Comparison of ENCODE assay signal across 21 cellular contexts in genomic region chr18:48638896-48639771, GRCh38.
DNase-seq lines count a peak whose midpoint lies in the region; ATAC-seq, FAIRE-seq and TF ChIP-seq lines count a peak whose summit lies in the region.
"Had no signal": no experiment of that assay in that cellular context is flagged by ENCODE, and none has a peak within 500 bp of the region (broad histone marks: within the 10 kb centered on the region; RNA-seq: fewer than 3 reads in every experiment).

No MANE protein-coding gene starts in this region.

- CTCF ChIA-PET in IMR-90 (lab: Yijun Ruan, JAX), result no interaction called here

- no peak overlapping the region for H3K14ac ChIP-seq in IMR-90 (replicated peaks; ENCODE audit: low read depth, low read length)

- no peak overlapping the region for H4K5ac ChIP-seq in IMR-90 (ENCODE audit: low read depth, low read length)

- dilution Hi-C loops in IMR-90 (cut with HindIII; ENCODE audit: low sequenced_read_pairs, unreplicated experiment), result no loop called here

- no peak overlapping the region for H3K4me3 Mint-ChIP-seq in astrocyte (ENCODE audit: unreplicated experiment)
- no peak overlapping the region for H3K4me3 Mint-ChIP-seq in osteocyte (ENCODE audit: unreplicated experiment)
- H3K4me3 Mint-ChIP-seq: CD4-positive, CD25-positive, alpha-beta regulatory T cell had no signal

- BruUV-seq in IMR-90 (replicated peaks; lab: Mats Ljungman, UMichigan), result no TSS peak

- H3K56ac ChIP-seq in IMR-90 (ENCODE audit: extremely low read depth, insufficient read depth, low read length), result no peak overlapping the region

- peaks cover 60 to 100% of the 10 kb centered on the region in 2 experiments for H3K79me1 ChIP-seq in IMR-90 (ENCODE audit: low read depth in 1 of 2, low read length in 2 of 2)

- POLR2A ChIA-PET in IMR-90 (lab: Charles Lee; ENCODE audit: unreplicated experiment), result no interaction called here

- no peak for FAIRE-seq in astrocyte (lab: Jason Lieb, UNC)
- FAIRE-seq: GM12892, GM19239 had no signal

- H4K8ac ChIP-seq in IMR-90 (ENCODE audit: low read depth in 2 of 2, low read length in 2 of 2), result no peak overlapping the region

- H4K20me1 ChIP-seq in IMR-90 (ENCODE audit: insufficient read depth, low read length) (peaks cover 35% of the 10 kb centered on the region), astrocyte (ENCODE audit: insufficient read depth, low read length) (peaks cover 39% of the 10 kb centered on the region)

- H3K27me3 ChIP-seq in IMR-90 (ENCODE audit: control insufficient read depth, insufficient read depth, low read length) (no peaks in the 10 kb centered on the region), astrocyte (ENCODE audit: insufficient read depth, low read length) (no peaks in the 10 kb centered on the region)
- H3K27me3 ChIP-seq: BLaER1, MG63 had no signal

- WGBS in IMR-90 (ENCODE audit: extremely low coverage in 2 of 2, insufficient read length in 1 of 2), 2 experiments, result 93% methylated on average over 12 of the region's 17 CpGs; no CpG with 5 or more reads in 1 of the 2 experiments

- H2BK20ac ChIP-seq in IMR-90 (ENCODE audit: low read depth, low read length), result no peak overlapping the region

- H3K18ac ChIP-seq in IMR-90 (ENCODE audit: low read depth, low read length), result no peak overlapping the region

- H3K27ac Mint-ChIP-seq in astrocyte (ENCODE audit: unreplicated experiment), result peak overlapping the region; percentile 26
- H3K27ac Mint-ChIP-seq in osteocyte (ENCODE audit: unreplicated experiment), result peak overlapping the region; percentile 10
- H3K27ac Mint-ChIP-seq: CD4-positive, CD25-positive, alpha-beta regulatory T cell had no signal

- 0 out of 2 replicates have a peak overlapping the region, but pooled peaks have one; percentile 66 for H4K91ac ChIP-seq in IMR-90 (ENCODE audit: insufficient read depth, low read depth, low read length)

- no peak overlapping the region for H2BK120ac ChIP-seq in IMR-90 (ENCODE audit: low read depth, low read length)

- H3K4me1 ChIP-seq in IMR-90 (ENCODE audit: control insufficient read depth, insufficient read depth, low read length) (peaks cover 28% of the 10 kb centered on the region), astrocyte (ENCODE audit: insufficient read depth, low read length) (peaks cover 21% of the 10 kb centered on the region)
- H3K4me1 ChIP-seq: BLaER1 had no signal

- H3K27me3 Mint-ChIP-seq in astrocyte (ENCODE audit: low read depth, unreplicated experiment) (no peaks in the 10 kb centered on the region), osteocyte (ENCODE audit: unreplicated experiment) (no peaks in the 10 kb centered on the region)

- H3K9me3 Mint-ChIP-seq in astrocyte (ENCODE audit: unreplicated experiment) (peaks cover 8% of the 10 kb centered on the region), osteocyte (ENCODE audit: unreplicated experiment) (peaks cover 8% of the 10 kb centered on the region)

- H3K9me1 ChIP-seq in IMR-90 (ENCODE audit: insufficient read depth, low read length), result peaks cover 58% of the 10 kb centered on the region

- no peak for DNase-seq in Right ventricle myocardium superior
- no peak for DNase-seq in Right ventricle myocardium inferior (ENCODE audit: missing footprints)
- DNase-seq in IMR-90, result no peak
- DNase-seq in astrocyte (ENCODE audit: low read depth), result no peak
- DNase-seq in osteocyte (ENCODE audit: extremely low spot score, unreplicated experiment), result no peak
- no peak for DNase-seq in putamen (ENCODE audit: low spot score)
- DNase-seq in MV-4-11 (lab: John Stamatoyannopoulos, UW), result no peak
- DNase-seq: CD4-positive, CD25-positive, alpha-beta regulatory T cell; DMS153; DND-41; MG63; NCI-H1417; NCI-H1694; NCI-H2029 treated with DMSO at 0.1 percent for 48 hours; NCI-H446 treated with DMSO at 0.1 percent for 48 hours; NCI-H526 treated with DMSO at 0.1 percent for 48 hours; RPMI8226 had no signal

- intact Hi-C loops in Right ventricle myocardium superior (cut with DNase I) (no loop called here), Right ventricle myocardium inferior (cut with DNase I) (no loop called here), IMR-90 (cut with micrococcal nuclease) (no loop called here)

- no peak overlapping the region for H3K4ac ChIP-seq in IMR-90 (ENCODE audit: low read depth, low read length)

- H3K23ac ChIP-seq in IMR-90 (ENCODE audit: low read depth, low read length), result no peak overlapping the region

- no peak overlapping the region for H3K9ac ChIP-seq in IMR-90 (ENCODE audit: low read depth, low read length)
- no peak overlapping the region for H3K9ac ChIP-seq in astrocyte (ENCODE audit: low read length)
- H3K9ac ChIP-seq: BLaER1 had no signal

- H2AK9ac ChIP-seq in IMR-90 (replicated peaks; ENCODE audit: low read depth, low read length, poor library complexity), result peak overlapping the region; percentile 39

- TF ChIP-seq CTCF in IMR-90 (conservative IDR thresholded peaks at IDR 0.05; ENCODE audit: low read depth, low read length) (no peak), astrocyte (IDR thresholded peaks at IDR 0.05; ENCODE audit: insufficient read depth, low read depth, low read length) (no peak), osteocyte (IDR thresholded peaks at IDR 0.05) (no peak)

- H3K36me3 ChIP-seq in IMR-90 (ENCODE audit: control insufficient read depth, insufficient read depth, low read length) (peaks cover 17% of the 10 kb centered on the region), astrocyte (ENCODE audit: insufficient read depth, low read length) (peaks cover under 1% of the 10 kb centered on the region)

- no peak for TF ChIP-seq POLR2A in IMR-90 (IDR thresholded peaks at IDR 0.05; ENCODE audit: low read depth, low read length)

- peak overlapping the region; percentile 11; the same call in 1 of the 2 replicates for H2AK5ac ChIP-seq in IMR-90 (ENCODE audit: low read depth, low read length)

- H3K4me2 ChIP-seq in IMR-90 (ENCODE audit: low read depth, low read length) (no peak overlapping the region), astrocyte (ENCODE audit: low read length) (no peak overlapping the region)
- H3K4me2 ChIP-seq: BLaER1 had no signal

- H3K4me3 ChIP-seq in IMR-90 (ENCODE audit: insufficient read depth, low read depth, low read length) (no peak overlapping the region), astrocyte (ENCODE audit: insufficient read depth, low read depth, low read length) (no peak overlapping the region)
- H3K4me3 ChIP-seq: BLaER1, MG63 had no signal

- in situ Hi-C loops in IMR-90 (cut with MboI; ENCODE audit: low sequenced_read_pairs), result loop anchor here (25.0 kb wide), 1 partner anchor 1648 kb away; the partner anchor contains the start of genes CXXC1 and MBD1

- H3K27ac ChIP-seq in IMR-90 (ENCODE audit: insufficient read depth, low read length), result no peak overlapping the region
- no peak overlapping the region for H3K27ac ChIP-seq in astrocyte (ENCODE audit: low read depth, low read length)
- H3K27ac ChIP-seq: BLaER1 had no signal

- peaks cover 30% of the 10 kb centered on the region for H3K79me2 ChIP-seq in astrocyte (ENCODE audit: insufficient read depth, low read length)

- H3K4me1 Mint-ChIP-seq in astrocyte (ENCODE audit: low read depth, unreplicated experiment), result peaks cover 34% of the 10 kb centered on the region
- H3K4me1 Mint-ChIP-seq in osteocyte (ENCODE audit: unreplicated experiment), result peaks cover 53% of the 10 kb centered on the region

- H2BK15ac ChIP-seq in IMR-90 (ENCODE audit: low read depth, low read length), result no peak overlapping the region

- ATAC-seq in Right ventricle myocardium superior (ENCODE audit: poor library complexity) (peak; percentile 45), Right ventricle myocardium inferior (no peak), IMR-90 (ENCODE audit: low read depth) (no peak), GM18511 (IDR thresholded peaks at IDR 0.05; ENCODE audit: unreplicated experiment) (no peak)

- TF ChIP-seq RAD21 in IMR-90 (IDR thresholded peaks at IDR 0.05; ENCODE audit: low read length), result no peak

- no peak overlapping the region for H2BK5ac ChIP-seq in IMR-90 (ENCODE audit: low read depth, low read length, poor library complexity, severe bottlenecking)

- H3K9me3 ChIP-seq in IMR-90 (ENCODE audit: control insufficient read depth, insufficient read depth, low read length) (no peaks in the 10 kb centered on the region), astrocyte (ENCODE audit: insufficient read depth, low read depth, low read length) (no peaks in the 10 kb centered on the region)
- H3K9me3 ChIP-seq: BLaER1, MG63 had no signal

- peaks cover 52% of the 10 kb centered on the region for H3K36me3 Mint-ChIP-seq in astrocyte (ENCODE audit: low read depth, unreplicated experiment)
- peaks cover 45% of the 10 kb centered on the region for H3K36me3 Mint-ChIP-seq in osteocyte (ENCODE audit: unreplicated experiment)
- H3K36me3 Mint-ChIP-seq: CD4-positive, CD25-positive, alpha-beta regulatory T cell had no signal

- no peak overlapping the region for H2AFZ ChIP-seq in IMR-90 (replicated peaks; ENCODE audit: low read length, poor library complexity)
- no peak overlapping the region for H2AFZ ChIP-seq in astrocyte (ENCODE audit: low read depth, low read length)

TF ChIP-seq in IMR-90, 13 proteins besides CTCF, POLR2A, EP300 and RAD21 (continues in another document):
- no peak for TF ChIP-seq BHLHE40 (IDR thresholded peaks at IDR 0.05; ENCODE audit: low read depth, low read length)
- no peak for TF ChIP-seq RFX5 (IDR thresholded peaks at IDR 0.05; ENCODE audit: low read depth, low read length)
- no peak for TF ChIP-seq CEBPB (IDR thresholded peaks at IDR 0.05; ENCODE audit: low read depth, low read length)
- TF ChIP-seq NFE2L2 (IDR thresholded peaks at IDR 0.05; ENCODE audit: low read depth, low read length), result no peak
- TF ChIP-seq CHD1 (IDR thresholded peaks at IDR 0.05; ENCODE audit: low read depth, low read length), result no peak
- TF ChIP-seq MAZ (IDR thresholded peaks at IDR 0.05; ENCODE audit: borderline replicate concordance, low read depth, low read length), result no peak
- no peak for TF ChIP-seq USF2 (IDR thresholded peaks at IDR 0.05; ENCODE audit: low read depth, low read length)
- no peak for TF ChIP-seq ELK1 (IDR thresholded peaks at IDR 0.05; ENCODE audit: borderline replicate concordance, low read depth, low read length)
